In genomic region chr4:126956192-126956897, GRCh38 we compare ENCODE assay signal across 1 cellular context.
TF ChIP-seq lines count a peak whose summit lies in the region.

No MANE protein-coding gene starts in this region.

TF ChIP-seq in K562, 482 proteins besides CTCF, POLR2A, EP300 and RAD21 (continued from another document and continues in another):
- TF ChIP-seq ZBTB43 (CRISPR knock-in tag; IDR thresholded peaks at IDR 0.05) = no peak
- TF ChIP-seq NCOR1 (IDR thresholded peaks at IDR 0.05) = no peak
- TF ChIP-seq ZNF551 (CRISPR knock-in tag; IDR thresholded peaks at IDR 0.05) = no peak
- no peak for TF ChIP-seq ZNF699 (CRISPR knock-in tag; IDR thresholded peaks at IDR 0.05; ENCODE audit: insufficient replicate concordance)
- no peak for TF ChIP-seq XRCC3 (IDR thresholded peaks at IDR 0.05)
- no peak for TF ChIP-seq ZNF655 (CRISPR knock-in tag; IDR thresholded peaks at IDR 0.05)
- no peak for TF ChIP-seq LCOR (CRISPR knock-in tag; IDR thresholded peaks at IDR 0.05)
- TF ChIP-seq WHSC1 (IDR thresholded peaks at IDR 0.05; ENCODE audit: low read length) = no peak
- no peak for TF ChIP-seq RBM25 (IDR thresholded peaks at IDR 0.05; ENCODE audit: low read depth, low read length, severe bottlenecking)
- TF ChIP-seq ERF (CRISPR knock-in tag; IDR thresholded peaks at IDR 0.05) = no peak
- TF ChIP-seq GABPB2 (CRISPR knock-in tag; conservative IDR thresholded peaks at IDR 0.05) = no peak
- TF ChIP-seq KDM5B (IDR thresholded peaks at IDR 0.05; ENCODE audit: insufficient replicate concordance, low read depth, low read length) = no peak
- TF ChIP-seq PRMT5 (CRISPR knock-in tag; IDR thresholded peaks at IDR 0.05) = no peak
- no peak for TF ChIP-seq SRSF1 (IDR thresholded peaks at IDR 0.05; ENCODE audit: low read depth, low read length)
- no peak for TF ChIP-seq ZNF41 (CRISPR knock-in tag; conservative IDR thresholded peaks at IDR 0.05)
- TF ChIP-seq FOXA3 (CRISPR knock-in tag; conservative IDR thresholded peaks at IDR 0.05 in 1 of 2, IDR thresholded peaks at IDR 0.05 in 1 of 2) = no peak
- no peak for TF ChIP-seq ETS2 (tag; IDR thresholded peaks at IDR 0.05; ENCODE audit: borderline replicate concordance, poor library complexity, severe bottlenecking)
- no peak for TF ChIP-seq IFI16 (CRISPR knock-in tag; IDR thresholded peaks at IDR 0.05)
- peak in 1 of 3 experiments; percentile 10; a peak in 1 of 6 replicates for TF ChIP-seq ZBTB11 (CRISPR knock-in tag; IDR thresholded peaks at IDR 0.05)
- peak; percentile 39; the same call in 1 of the 2 replicates for TF ChIP-seq RB1 (IDR thresholded peaks at IDR 0.05; ENCODE audit: low read depth)
- no peak for TF ChIP-seq TSC22D4 (tag; IDR thresholded peaks at IDR 0.05)
- no peak for TF ChIP-seq CC2D1A (IDR thresholded peaks at IDR 0.05)
- TF ChIP-seq SRF (CRISPR knock-in tag; IDR thresholded peaks at IDR 0.05) = no peak
- TF ChIP-seq THAP7 (CRISPR knock-in tag; IDR thresholded peaks at IDR 0.05) = no peak
- TF ChIP-seq SRSF9 (IDR thresholded peaks at IDR 0.05; ENCODE audit: borderline replicate concordance, low read depth, low read length) = no peak
- no peak for TF ChIP-seq YY1 (IDR thresholded peaks at IDR 0.05; ENCODE audit: borderline replicate concordance in 1 of 3, control insufficient read depth in 1 of 3, extremely low read depth in 1 of 3, insufficient read depth in 3 of 3, insufficient read length in 1 of 3, insufficient replicate concordance in 2 of 3, low read depth in 1 of 3, low read length in 2 of 3)
- TF ChIP-seq GTF2E2 (tag; IDR thresholded peaks at IDR 0.05) = no peak
- no peak for TF ChIP-seq ZFPM2 (CRISPR knock-in tag; IDR thresholded peaks at IDR 0.05)
- TF ChIP-seq ZSCAN29 (IDR thresholded peaks at IDR 0.05) = no peak
- no peak for TF ChIP-seq HMGN3 (IDR thresholded peaks at IDR 0.05; ENCODE audit: borderline replicate concordance, extremely low read depth, insufficient read length, low read depth, low read length)
- TF ChIP-seq TFAP4 (CRISPR knock-in tag; IDR thresholded peaks at IDR 0.05; ENCODE audit: borderline replicate concordance) = no peak
- TF ChIP-seq MTA2 (IDR thresholded peaks at IDR 0.05; ENCODE audit: low read depth) = no peak
- no peak for TF ChIP-seq SRSF3 (IDR thresholded peaks at IDR 0.05; ENCODE audit: insufficient read depth, low read length)
- TF ChIP-seq ZNF146 (CRISPR knock-in tag; IDR thresholded peaks at IDR 0.05; ENCODE audit: unreplicated experiment) = no peak
- TF ChIP-seq SUPT5H (IDR thresholded peaks at IDR 0.05) = peak; percentile 74; the same call in 1 of the 2 replicates
- TF ChIP-seq ARHGAP35 (IDR thresholded peaks at IDR 0.05; ENCODE audit: partially characterized antibody) = no peak
- no peak for TF ChIP-seq SMARCE1 (IDR thresholded peaks at IDR 0.05)
- TF ChIP-seq BRF1 (IDR thresholded peaks at IDR 0.05; ENCODE audit: borderline replicate concordance, extremely low read depth, insufficient read length) = no peak
- TF ChIP-seq TCFL5 (CRISPR knock-in tag; conservative IDR thresholded peaks at IDR 0.05) = no peak
- TF ChIP-seq E2F3 (CRISPR knock-in tag; IDR thresholded peaks at IDR 0.05) = no peak
- no peak for TF ChIP-seq SMARCA5 (IDR thresholded peaks at IDR 0.05)
- TF ChIP-seq ELK1 (CRISPR knock-in tag; IDR thresholded peaks at IDR 0.05) = no peak
- no peak for TF ChIP-seq ZNF217 (CRISPR knock-in tag; IDR thresholded peaks at IDR 0.05)
- TF ChIP-seq KDM4B (IDR thresholded peaks at IDR 0.05; ENCODE audit: borderline replicate concordance in 2 of 2, low read depth in 1 of 2) = no peak
- TF ChIP-seq U2AF2 (optimal IDR thresholded peaks at IDR 0.05; ENCODE audit: low read depth, low read length) = no peak
- no peak for TF ChIP-seq IRF2 (CRISPR knock-in tag; IDR thresholded peaks at IDR 0.05)
- TF ChIP-seq ZNF431 (CRISPR knock-in tag; IDR thresholded peaks at IDR 0.05) = no peak
- peak; percentile 74; the same call in 1 of the 2 replicates for TF ChIP-seq ELF1 (tag; IDR thresholded peaks at IDR 0.05)
- TF ChIP-seq FUS (optimal IDR thresholded peaks at IDR 0.05; ENCODE audit: low read depth, low read length) = no peak
- TF ChIP-seq HOMEZ (CRISPR knock-in tag; IDR thresholded peaks at IDR 0.05) = no peak
- TF ChIP-seq ZBTB7A (IDR thresholded peaks at IDR 0.05; ENCODE audit: borderline replicate concordance, control insufficient read depth, low read depth, low read length) = peak; percentile 32; the same call in 1 of the 2 replicates
- peak; percentile 48 to 54 for TF ChIP-seq NRF1 (conservative IDR thresholded peaks at IDR 0.05 in 1 of 2, IDR thresholded peaks at IDR 0.05 in 1 of 2)
- no peak for TF ChIP-seq NR2C2 (CRISPR knock-in tag; IDR thresholded peaks at IDR 0.05)
- TF ChIP-seq NR2C2 (tag; IDR thresholded peaks at IDR 0.05) = no peak; the same call in 1 of the 2 replicates
- TF ChIP-seq SPI1 (IDR thresholded peaks at IDR 0.05; ENCODE audit: borderline replicate concordance, low read depth, low read length) = no peak
- no peak for TF ChIP-seq ZC3H11A (IDR thresholded peaks at IDR 0.05; ENCODE audit: low read depth, low read length)
- no peak for TF ChIP-seq FOS (IDR thresholded peaks at IDR 0.05; ENCODE audit: extremely low read depth, insufficient read length)
- TF ChIP-seq E2F6 (IDR thresholded peaks at IDR 0.05; ENCODE audit: borderline replicate concordance in 1 of 2, extremely low read depth in 1 of 2, insufficient read depth in 1 of 2, insufficient read length in 1 of 2, low read depth in 1 of 2, low read length in 1 of 2, poor library complexity in 1 of 2, severe bottlenecking in 1 of 2) = no peak
- TF ChIP-seq POLR2AphosphoS5 (IDR thresholded peaks at IDR 0.05; ENCODE audit: control insufficient read depth, insufficient read depth, low read depth, low read length) = no peak; the same call in 1 of the 2 replicates
- no peak for TF ChIP-seq ZNF717 (CRISPR knock-in tag; IDR thresholded peaks at IDR 0.05)
- TF ChIP-seq RBM15 (IDR thresholded peaks at IDR 0.05; ENCODE audit: insufficient read depth, low read length) = no peak
- TF ChIP-seq SMAD4 (CRISPR knock-in tag; conservative IDR thresholded peaks at IDR 0.05) = 0 out of 2 replicates have a peak, but pooled peaks have one; percentile 19
- TF ChIP-seq TAF1 (IDR thresholded peaks at IDR 0.05; ENCODE audit: control insufficient read depth, extremely low read depth, insufficient read depth, low read length, severe bottlenecking) = peak; percentile 38
- no peak for TF ChIP-seq E2F8 (IDR thresholded peaks at IDR 0.05; ENCODE audit: low read depth, partially characterized antibody)
- TF ChIP-seq PML (IDR thresholded peaks at IDR 0.05; ENCODE audit: low read length) = no peak
